Comparison of ENCODE assay signal across 1 cellular context in the genomic region with DNA sequence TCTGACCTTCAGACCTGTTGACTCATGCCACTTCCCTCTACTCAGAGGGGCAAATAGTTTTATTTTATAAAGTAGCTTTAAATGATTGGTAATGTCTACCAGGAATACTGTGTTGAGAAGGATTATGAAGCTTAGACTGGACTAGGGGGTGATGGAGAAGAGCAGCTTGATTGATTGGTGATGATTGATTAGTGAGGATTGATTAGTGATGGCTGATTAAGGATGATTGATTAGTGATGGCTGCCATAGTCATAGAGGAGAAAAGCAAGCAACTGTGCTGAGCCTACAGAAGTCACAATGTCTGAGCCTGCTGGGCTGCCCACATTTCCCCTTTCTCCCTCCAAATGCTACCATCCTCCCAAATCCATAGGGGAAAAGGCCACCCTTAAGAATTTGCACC.
A peak's percentile ranks its signal among the peaks of the same experiment; 100 is the strongest.
TF ChIP-seq lines count a peak whose summit lies in the region.

No MANE protein-coding gene starts in this region.

TF ChIP-seq in GM12878, 131 proteins besides CTCF, POLR2A, EP300 and RAD21 (continued from another document):
- TF ChIP-seq, protein P1, sequence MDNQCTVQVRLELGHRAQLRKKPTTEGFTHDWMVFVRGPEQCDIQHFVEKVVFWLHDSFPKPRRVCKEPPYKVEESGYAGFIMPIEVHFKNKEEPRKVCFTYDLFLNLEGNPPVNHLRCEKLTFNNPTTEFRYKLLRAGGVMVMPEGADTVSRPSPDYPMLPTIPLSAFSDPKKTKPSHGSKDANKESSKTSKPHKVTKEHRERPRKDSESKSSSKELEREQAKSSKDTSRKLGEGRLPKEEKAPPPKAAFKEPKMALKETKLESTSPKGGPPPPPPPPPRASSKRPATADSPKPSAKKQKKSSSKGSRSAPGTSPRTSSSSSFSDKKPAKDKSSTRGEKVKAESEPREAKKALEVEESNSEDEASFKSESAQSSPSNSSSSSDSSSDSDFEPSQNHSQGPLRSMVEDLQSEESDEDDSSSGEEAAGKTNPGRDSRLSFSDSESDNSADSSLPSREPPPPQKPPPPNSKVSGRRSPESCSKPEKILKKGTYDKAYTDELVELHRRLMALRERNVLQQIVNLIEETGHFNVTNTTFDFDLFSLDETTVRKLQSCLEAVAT (IDR thresholded peaks at IDR 0.05), result peak; percentile 84
- TF ChIP-seq SPI1 (IDR thresholded peaks at IDR 0.05; ENCODE audit: borderline replicate concordance, insufficient read depth, low read depth, low read length), result no peak
